ENCODE assay signal across 18 cellular contexts in genomic region chr16:6956511-6956910, GRCh38.
"Had no signal": no experiment of that assay in that cellular context is flagged by ENCODE, and none has a peak within 500 bp of the region (broad histone marks: within the 10 kb centered on the region; RNA-seq: fewer than 3 reads in every experiment).

No MANE protein-coding gene starts in this region.

- FAIRE-seq: frontal cortex had no signal

- H3K4me1 ChIP-seq: parathyroid adenoma, suprapubic skin, transverse colon, vagina had no signal

- H3K4me3 ChIP-seq: lung, suprapubic skin, transverse colon, vagina had no signal

- DNase-seq: cortex of kidney; hypothalamus; immature natural killer cell; islet precursor cell; kidney glomerular epithelial cell; left ventricle myocardium superior; naive B cell; stimulated activated naive CD4-positive, alpha-beta T cell; stimulated activated naive CD8-positive, alpha-beta T cell treated with anti-CD3 and anti-CD28 coated beads, Interleukin-15, amount 100 ng/mL, for 72 hours; transverse colon had no signal

- H3K27ac ChIP-seq: neutrophil, parathyroid adenoma, suprapubic skin, transverse colon, vagina had no signal

- ATAC-seq: left ventricle myocardium superior; natural killer cell treated with Interleukin-12 subunit alpha and Interleukin-12 subunit beta and Interleukin-15 and Interleukin-18, amount 100 ng/mL, for 72 hours; sciatic nerve; stimulated activated naive CD8-positive, alpha-beta T cell treated with anti-CD3 and anti-CD28 coated beads, Interleukin-15, amount 100 ng/mL, for 72 hours had no signal

- H3K9ac ChIP-seq: parathyroid adenoma had no signal

- H2AFZ ChIP-seq: parathyroid adenoma had no signal

- H3K9me3 ChIP-seq: neutrophil, suprapubic skin, transverse colon, vagina had no signal

- H3K27me3 ChIP-seq: neutrophil, suprapubic skin, transverse colon, vagina had no signal

- H3K36me3 ChIP-seq: neutrophil, suprapubic skin, transverse colon, vagina had no signal

- H3K79me2 ChIP-seq: parathyroid adenoma had no signal
